9 cellular contexts compared by ENCODE assay signal in the genomic region with DNA sequence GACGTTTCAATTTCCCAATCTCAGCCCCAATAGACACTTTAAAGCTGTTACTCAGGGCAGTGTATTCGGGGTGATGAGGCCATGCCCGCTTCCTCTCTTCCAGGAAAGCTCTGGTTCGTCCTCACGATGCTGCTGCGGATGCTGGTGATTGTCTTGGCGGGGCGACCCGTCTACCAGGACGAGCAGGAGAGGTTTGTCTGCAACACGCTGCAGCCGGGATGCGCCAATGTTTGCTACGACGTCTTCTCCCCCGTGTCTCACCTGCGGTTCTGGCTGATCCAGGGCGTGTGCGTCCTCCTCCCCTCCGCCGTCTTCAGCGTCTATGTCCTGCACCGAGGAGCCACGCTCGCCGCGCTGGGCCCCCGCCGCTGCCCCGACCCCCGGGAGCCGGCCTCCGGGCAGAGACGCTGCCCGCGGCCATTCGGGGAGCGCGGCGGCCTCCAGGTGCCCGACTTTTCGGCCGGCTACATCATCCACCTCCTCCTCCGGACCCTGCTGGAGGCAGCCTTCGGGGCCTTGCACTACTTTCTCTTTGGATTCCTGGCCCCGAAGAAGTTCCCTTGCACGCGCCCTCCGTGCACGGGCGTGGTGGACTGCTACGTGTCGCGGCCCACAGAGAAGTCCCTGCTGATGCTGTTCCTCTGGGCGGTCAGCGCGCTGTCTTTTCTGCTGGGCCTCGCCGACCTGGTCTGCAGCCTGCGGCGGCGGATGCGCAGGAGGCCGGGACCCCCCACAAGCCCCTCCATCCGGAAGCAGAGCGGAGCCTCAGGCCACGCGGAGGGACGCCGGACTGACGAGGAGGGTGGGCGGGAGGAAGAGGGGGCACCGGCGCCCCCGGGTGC.
DNase-seq lines count a peak whose midpoint lies in the region; ATAC-seq lines count a peak whose summit lies in the region.
"Had no signal": no experiment of that assay in that cellular context is flagged by ENCODE, and none has a peak within 500 bp of the region (broad histone marks: within the 10 kb centered on the region; RNA-seq: fewer than 3 reads in every experiment).

No MANE protein-coding gene starts in this region.

- peaks cover 5% of the 10 kb centered on the region for H3K4me1 Mint-ChIP-seq in stimulated activated naive CD8-positive, alpha-beta T cell treated with anti-CD3 and anti-CD28 coated beads, Interleukin-15, Interleukin-2, amounts not matched to agents 100 ng/mL and 50 ng/mL, for 24 hours (ENCODE audit: low read depth)

- H3K36me3 Mint-ChIP-seq in stimulated activated naive CD8-positive, alpha-beta T cell treated with anti-CD3 and anti-CD28 coated beads, Interleukin-15, Interleukin-2, amounts not matched to agents 100 ng/mL and 50 ng/mL, for 24 hours (ENCODE audit: low read depth) = no peaks in the 10 kb centered on the region

- no peaks in the 10 kb centered on the region for H3K9me3 Mint-ChIP-seq in stimulated activated naive CD8-positive, alpha-beta T cell treated with anti-CD3 and anti-CD28 coated beads, Interleukin-15, Interleukin-2, amounts not matched to agents 100 ng/mL and 50 ng/mL, for 24 hours

- DNase-seq in NCI-H2227 (lab: John Stamatoyannopoulos, UW; ENCODE audit: unreplicated experiment) (peak; percentile 16), NCI-H2227 treated with DMSO at 0.1 percent for 48 hours (lab: John Stamatoyannopoulos, UW) (no peak), hepatic stellate cell (ENCODE audit: low spot score) (peak; percentile 31)
- DNase-seq in activated CD8-positive, alpha-beta memory T cell treated with anti-CD3 and anti-CD28 coated beads, Interleukin-2, amount 50 U/mL, for 48 hours = peak; percentile 53
- DNase-seq: NCI-H774 had no signal

- no peak overlapping the region for H3K27ac Mint-ChIP-seq in stimulated activated naive CD8-positive, alpha-beta T cell treated with anti-CD3 and anti-CD28 coated beads, Interleukin-15, Interleukin-2, amounts not matched to agents 100 ng/mL and 50 ng/mL, for 24 hours

- H3K27me3 Mint-ChIP-seq in stimulated activated naive CD8-positive, alpha-beta T cell treated with anti-CD3 and anti-CD28 coated beads, Interleukin-15, Interleukin-2, amounts not matched to agents 100 ng/mL and 50 ng/mL, for 24 hours = peaks cover 53% of the 10 kb centered on the region

- ATAC-seq in HG03196 (IDR thresholded peaks at IDR 0.05; ENCODE audit: unreplicated experiment) (no peak), GM21576 (IDR thresholded peaks at IDR 0.05; ENCODE audit: unreplicated experiment) (no peak), HG02840 (IDR thresholded peaks at IDR 0.05; ENCODE audit: low FRiP score, unreplicated experiment) (no peak)

- peak overlapping the region; percentile 67 for H3K4me3 Mint-ChIP-seq in stimulated activated naive CD8-positive, alpha-beta T cell treated with anti-CD3 and anti-CD28 coated beads, Interleukin-15, Interleukin-2, amounts not matched to agents 100 ng/mL and 50 ng/mL, for 24 hours
